In the genomic region with DNA sequence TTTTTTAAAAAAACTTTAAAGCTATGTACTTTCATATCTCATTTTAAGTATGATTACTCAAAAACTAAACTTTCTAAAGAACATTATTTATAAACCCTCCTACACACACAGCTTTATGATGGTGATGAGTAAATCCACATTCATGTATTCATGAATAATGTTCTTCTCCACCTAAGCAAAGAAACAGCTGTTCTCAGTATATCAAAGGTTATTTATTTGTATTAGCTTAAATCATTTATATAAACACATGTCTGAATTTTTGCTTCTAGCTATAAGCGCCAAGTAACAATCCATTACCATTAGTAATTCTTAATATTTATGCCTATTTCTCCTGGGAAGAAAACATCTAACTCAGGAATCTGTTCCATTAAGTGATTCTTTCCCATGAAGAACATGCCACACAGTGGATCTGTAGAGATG, we compare ENCODE assay signal across 21 cellular contexts.
DNase-seq lines count a peak whose midpoint lies in the region; ATAC-seq, FAIRE-seq and TF ChIP-seq lines count a peak whose summit lies in the region.
"Had no signal": no experiment of that assay in that cellular context is flagged by ENCODE, and none has a peak within 500 bp of the region (broad histone marks: within the 10 kb centered on the region; RNA-seq: fewer than 3 reads in every experiment).

No MANE protein-coding gene starts in this region.

- H3K27me3 ChIP-seq in astrocyte (ENCODE audit: insufficient read depth, low read length), result no peaks in the 10 kb centered on the region
- H3K27me3 ChIP-seq in vagina, result no peaks in the 10 kb centered on the region
- H3K27me3 ChIP-seq: BE2C, left lung had no signal

- H3K4me3 Mint-ChIP-seq in astrocyte (ENCODE audit: unreplicated experiment), result no peak overlapping the region
- H3K4me3 Mint-ChIP-seq in stimulated activated memory B cell treated with anti-CD40 and anti-IgM and Interleukin-4, amounts not matched to agents 10 μg/mL and 1 μg/mL and 100 μg/mL, for 72 hours, result no peak overlapping the region
- H3K4me3 Mint-ChIP-seq: activated naive CD4-positive, alpha-beta T cell treated with anti-CD3 and anti-CD28 coated beads, Interleukin-2, amount 50 U/mL, for 24 hours; brain; H9 had no signal

- peak; percentile 12 for ATAC-seq in stimulated activated memory B cell treated with anti-CD40 and anti-IgM and Interleukin-4, amounts not matched to agents 10 μg/mL and 1 μg/mL and 100 μg/mL, for 72 hours
- ATAC-seq in HG03469 (IDR thresholded peaks at IDR 0.05; ENCODE audit: unreplicated experiment), result no peak
- ATAC-seq: left lung, Panc1 had no signal

- H3K36me3 ChIP-seq in astrocyte (ENCODE audit: insufficient read depth, low read length), result no peaks in the 10 kb centered on the region
- peaks cover 0 to 7% of the 10 kb centered on the region in 2 donors for H3K36me3 ChIP-seq in vagina
- H3K36me3 ChIP-seq: BE2C had no signal

- H3K27ac ChIP-seq in astrocyte (ENCODE audit: low read depth, low read length), result no peak overlapping the region
- no peak overlapping the region for H3K27ac ChIP-seq in vagina
- H3K27ac ChIP-seq: HL-60, left lung had no signal

- H2AFZ ChIP-seq in astrocyte (ENCODE audit: low read depth, low read length), result no peak overlapping the region

- H3K4me1 Mint-ChIP-seq in astrocyte (ENCODE audit: low read depth, unreplicated experiment), result peaks cover 3% of the 10 kb centered on the region
- H3K4me1 Mint-ChIP-seq in stimulated activated memory B cell treated with anti-CD40 and anti-IgM and Interleukin-4, amounts not matched to agents 10 μg/mL and 1 μg/mL and 100 μg/mL, for 72 hours, result peaks cover 15% of the 10 kb centered on the region
- H3K4me1 Mint-ChIP-seq: activated naive CD4-positive, alpha-beta T cell treated with anti-CD3 and anti-CD28 coated beads, Interleukin-2, amount 50 U/mL, for 24 hours; H9 had no signal

- no peaks in the 10 kb centered on the region for H3K9me3 ChIP-seq in astrocyte (ENCODE audit: insufficient read depth, low read depth, low read length)
- no peaks in the 10 kb centered on the region for H3K9me3 ChIP-seq in vagina
- H3K9me3 ChIP-seq: BE2C, left lung had no signal

- DNase-seq in ELR (ENCODE audit: low read depth) (peak; percentile 40), astrocyte (ENCODE audit: low read depth) (peak; percentile 84), foreskin fibroblast (peak; percentile 41 to 67), medulla oblongata (ENCODE audit: extremely low spot score) (no peak), vagina (ENCODE audit: extremely low spot score in 2 of 2) (no peak)
- DNase-seq: activated T-cell treated with anti-CD3 and anti-CD28 coated beads, Interleukin-2, amount 50 U/mL, for 48 hours; BE2C; Calu3; cortex of kidney; H9; left lung; NCI-H1930; NCI-H226; stimulated activated naive CD4-positive, alpha-beta T cell had no signal

- no peak overlapping the region for H3K9ac ChIP-seq in astrocyte (ENCODE audit: low read length)

- TF ChIP-seq POLR2A in vagina (IDR thresholded peaks at IDR 0.05), result no peak

- H3K9me3 Mint-ChIP-seq in astrocyte (ENCODE audit: unreplicated experiment), result no peaks in the 10 kb centered on the region
- H3K9me3 Mint-ChIP-seq in stimulated activated memory B cell treated with anti-CD40 and anti-IgM and Interleukin-4, amounts not matched to agents 10 μg/mL and 1 μg/mL and 100 μg/mL, for 72 hours, result no peaks in the 10 kb centered on the region
- H3K9me3 Mint-ChIP-seq: activated naive CD4-positive, alpha-beta T cell treated with anti-CD3 and anti-CD28 coated beads, Interleukin-2, amount 50 U/mL, for 24 hours; brain; H9 had no signal

- H3K27me3 Mint-ChIP-seq in astrocyte (ENCODE audit: low read depth, unreplicated experiment), result no peaks in the 10 kb centered on the region
- no peaks in the 10 kb centered on the region for H3K27me3 Mint-ChIP-seq in stimulated activated memory B cell treated with anti-CD40 and anti-IgM and Interleukin-4, amounts not matched to agents 10 μg/mL and 1 μg/mL and 100 μg/mL, for 72 hours
- H3K27me3 Mint-ChIP-seq: activated naive CD4-positive, alpha-beta T cell treated with anti-CD3 and anti-CD28 coated beads, Interleukin-2, amount 50 U/mL, for 24 hours; brain had no signal

- peaks cover 2% of the 10 kb centered on the region for H3K4me1 ChIP-seq in astrocyte (ENCODE audit: insufficient read depth, low read length)
- H3K4me1 ChIP-seq in vagina, result no peaks in the 10 kb centered on the region
- H3K4me1 ChIP-seq: BE2C, left lung had no signal

- H3K27ac Mint-ChIP-seq in astrocyte (ENCODE audit: unreplicated experiment), result no peak overlapping the region
- no peak overlapping the region for H3K27ac Mint-ChIP-seq in stimulated activated memory B cell treated with anti-CD40 and anti-IgM and Interleukin-4, amounts not matched to agents 10 μg/mL and 1 μg/mL and 100 μg/mL, for 72 hours
- H3K27ac Mint-ChIP-seq: activated naive CD4-positive, alpha-beta T cell treated with anti-CD3 and anti-CD28 coated beads, Interleukin-2, amount 50 U/mL, for 24 hours had no signal

- TF ChIP-seq CTCF in astrocyte (IDR thresholded peaks at IDR 0.05; ENCODE audit: insufficient read depth, low read depth, low read length) (no peak), foreskin fibroblast (IDR thresholded peaks at IDR 0.05; ENCODE audit: low read depth, low read length) (no peak), vagina (IDR thresholded peaks at IDR 0.05) (no peak)

- FAIRE-seq in astrocyte (lab: Jason Lieb, UNC), result no peak
- FAIRE-seq: endothelial cell of umbilical vein had no signal

- H3K4me2 ChIP-seq in astrocyte (ENCODE audit: low read length), result no peak overlapping the region

- H3K36me3 Mint-ChIP-seq in astrocyte (ENCODE audit: low read depth, unreplicated experiment), result peaks cover 11% of the 10 kb centered on the region
- H3K36me3 Mint-ChIP-seq in stimulated activated memory B cell treated with anti-CD40 and anti-IgM and Interleukin-4, amounts not matched to agents 10 μg/mL and 1 μg/mL and 100 μg/mL, for 72 hours, result peaks cover 26% of the 10 kb centered on the region

- H4K20me1 ChIP-seq in astrocyte (ENCODE audit: insufficient read depth, low read length), result no peaks in the 10 kb centered on the region

- H3K79me2 ChIP-seq in astrocyte (ENCODE audit: insufficient read depth, low read length), result no peaks in the 10 kb centered on the region

- H3K4me3 ChIP-seq in astrocyte (ENCODE audit: insufficient read depth, low read depth, low read length) (no peak overlapping the region), foreskin fibroblast (ENCODE audit: low read depth in 1 of 2, low read length in 2 of 2) (no peak overlapping the region), vagina (no peak overlapping the region)
- H3K4me3 ChIP-seq: left lung had no signal

- intact Hi-C loops in vagina (cut with DNase I), result no loop called here

Comparison
In these comparisons a context has a peak if more than half of its experiments do, and no peak if none do; other contexts are left out.
1. DNase-seq: peak in ELR (single experiment), astrocyte (single experiment) and foreskin fibroblast (2 of 2); none in medulla oblongata (single experiment) and vagina (0 of 2).